Comparison of ENCODE assay signal across 8 cellular contexts in the genomic region with DNA sequence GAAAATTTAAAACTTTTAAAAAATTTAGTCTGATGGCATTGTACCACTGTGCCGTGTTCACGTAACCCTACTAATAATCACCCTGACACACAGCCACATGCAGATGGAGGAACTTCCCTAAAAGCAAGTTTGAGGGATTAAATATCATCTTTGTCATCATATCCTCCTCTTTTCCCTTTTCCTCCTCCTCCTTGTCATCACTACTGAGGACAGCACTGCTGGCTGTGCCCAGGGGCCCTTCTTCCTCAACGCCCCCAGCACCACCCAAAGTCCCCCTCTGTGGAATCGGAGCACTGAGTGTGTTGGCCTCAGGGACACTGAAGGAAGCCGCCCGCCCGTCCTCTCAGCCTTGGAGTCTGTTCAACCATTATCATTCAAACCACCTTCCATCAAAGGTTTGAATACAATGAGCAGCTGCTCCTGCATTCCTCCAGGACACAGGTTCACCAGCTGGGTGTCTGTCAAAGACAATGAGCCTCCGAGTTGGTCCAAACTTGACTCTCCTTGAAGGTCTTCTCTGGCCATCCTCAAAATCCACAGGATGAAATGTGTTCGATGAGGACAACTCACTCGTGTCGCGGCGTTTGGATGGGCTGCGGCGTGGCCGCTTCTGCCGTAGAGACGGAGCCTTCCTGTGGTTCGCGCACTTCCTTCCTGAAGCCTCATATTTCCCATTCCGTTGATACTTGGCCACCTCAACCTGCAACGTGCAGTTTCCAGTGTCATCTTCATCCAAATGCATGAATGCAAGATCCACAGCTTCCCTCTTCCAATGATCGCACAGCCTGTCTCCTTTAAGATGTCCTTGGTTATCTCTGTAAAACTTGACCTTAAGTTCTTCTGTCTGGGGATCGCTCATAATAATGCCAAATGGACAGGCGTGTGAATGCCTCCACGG. TPM values are rescaled to one million over a fixed set of nuclear protein-coding genes. Genes with fewer than 3 reads are reported as not detected.
A peak's percentile ranks its signal among the peaks of the same experiment; 100 is the strongest.
DNase-seq lines count a peak whose midpoint lies in the region; ATAC-seq and TF ChIP-seq lines count a peak whose summit lies in the region.

No MANE protein-coding gene starts in this region.

- H3K9me3 ChIP-seq in vagina, result no peaks in the 10 kb centered on the region

- H3K36me3 Mint-ChIP-seq in chondrocyte (ENCODE audit: low read depth) (peaks cover 16% of the 10 kb centered on the region), naive B cell (peaks cover 0 to 4% of the 10 kb centered on the region in 2 donors)

- H3K4me1 ChIP-seq in ACC112 (ENCODE audit: control insufficient read depth, insufficient read depth, low read length, unreplicated experiment), result peaks cover 30% of the 10 kb centered on the region
- H3K4me1 ChIP-seq in vagina, result peaks cover 34% of the 10 kb centered on the region

- H3K36me3 ChIP-seq in ACC112 (ENCODE audit: insufficient read depth, low read length) (0 out of 2 replicates have a peak, but pooled peaks cover 5% of the 10 kb centered on the region), vagina (peaks cover 0 to 13% of the 10 kb centered on the region in 2 donors)

- H3K27me3 ChIP-seq in ACC112 (ENCODE audit: insufficient read depth, low read length) (no peaks in the 10 kb centered on the region), vagina (no peaks in the 10 kb centered on the region)

- ATAC-seq in GM21529 (IDR thresholded peaks at IDR 0.05; ENCODE audit: unreplicated experiment), result peak; percentile 7
- no peak for ATAC-seq in naive B cell (ENCODE audit: low read depth in 2 of 2)

- H3K4me3 Mint-ChIP-seq in chondrocyte (ENCODE audit: unreplicated experiment) (peak overlapping the region; percentile 70), naive B cell (peak overlapping the region; percentile 72 to 95 (median 86))

- DNase-seq in SW480 (ENCODE audit: low spot score), result peak; percentile 21
- no peak for DNase-seq in chondrocyte (ENCODE audit: low spot score)
- no peak for DNase-seq in naive B cell
- DNase-seq in vagina (ENCODE audit: extremely low spot score in 2 of 2), result no peak
- no peak for DNase-seq in DMS79 (lab: John Stamatoyannopoulos, UW)
- DNase-seq in GM13976 (ENCODE audit: low spot score), result no peak

- H3K27ac Mint-ChIP-seq in chondrocyte (ENCODE audit: unreplicated experiment) (peak overlapping the region; percentile 96), naive B cell (peak overlapping the region in 4 of 6 donors; percentile 29 to 65 (median 50))

- H3K9me3 Mint-ChIP-seq in chondrocyte (ENCODE audit: low read depth) (peaks cover 7% of the 10 kb centered on the region), naive B cell (no peaks in the 10 kb centered on the region)

- TF ChIP-seq CTCF in chondrocyte (IDR thresholded peaks at IDR 0.05) (no peak), vagina (IDR thresholded peaks at IDR 0.05) (no peak), GM13976 (IDR thresholded peaks at IDR 0.05; ENCODE audit: borderline replicate concordance, control extremely low read depth, extremely low read depth, insufficient read depth, missing control alignments) (no peak)

- H3K27me3 Mint-ChIP-seq in chondrocyte (ENCODE audit: low read depth), result no peaks in the 10 kb centered on the region
- peaks cover 0 to 11% (median 5%) of the 10 kb centered on the region in 3 donors for H3K27me3 Mint-ChIP-seq in naive B cell

- H3K27ac ChIP-seq in ACC112 (ENCODE audit: low read depth, low read length), result peak overlapping the region; percentile 83
- H3K27ac ChIP-seq in vagina, result peak overlapping the region; percentile 87

- H3K79me2 ChIP-seq in ACC112 (ENCODE audit: control insufficient read depth, insufficient read depth, low read length, unreplicated experiment), result peaks cover 7% of the 10 kb centered on the region

- intact Hi-C loops in vagina (cut with DNase I), result no loop called here

- H3K4me3 ChIP-seq in ACC112 (ENCODE audit: low read depth, low read length) (peak overlapping the region; percentile 75), vagina (peak overlapping the region; percentile 44 to 49)

- in situ Hi-C loops in GM13976 (cut with MboI; ENCODE audit: low sequenced_read_pairs, unreplicated experiment), result no loop called here

- TF ChIP-seq POLR2A in vagina (IDR thresholded peaks at IDR 0.05), result no peak

- H3K4me1 Mint-ChIP-seq in chondrocyte (ENCODE audit: low read depth) (peaks cover 44% of the 10 kb centered on the region), naive B cell (peaks cover 34 to 46% (median 42%) of the 10 kb centered on the region in 3 donors)

- peak overlapping the region; percentile 38 for H2AFZ ChIP-seq in ACC112 (ENCODE audit: low read length, unreplicated experiment)

RNA-seq across cellular contexts. Expression of a gene that starts 23.3 kb away (rescaled TPM):
- total RNA-seq in chondrocyte (34.4 to 40.7 TPM (median 35.1 TPM) in 3 replicates), vagina (11.8 TPM)
- polyA plus RNA-seq in naive B cell (ENCODE audit: low read depth in 6 of 6), result 10 to 100 TPM in 4 of 6 donors, 1 to 10 TPM in 2; 8.0 to 23.2 (median 14.3) TPM

RNA-seq across cellular contexts. Expression of a gene that starts 45.3 kb away (rescaled TPM):
- total RNA-seq in chondrocyte (24.9 to 26.2 TPM (median 25.2 TPM) in 3 replicates), vagina (27.0 TPM)
- polyA plus RNA-seq in naive B cell (ENCODE audit: low read depth in 6 of 6), result 10 to 100 TPM in 2 of 6 donors, 1 to 10 TPM in 4; 4.8 to 14.1 (median 9.5) TPM

RNA-seq across cellular contexts. Expression of a gene that starts 51.6 kb away (rescaled TPM):
- total RNA-seq in chondrocyte (74.0 to 98.0 TPM (median 97.3 TPM) in 3 replicates), vagina (93.8 TPM)
- polyA plus RNA-seq in naive B cell (ENCODE audit: low read depth in 6 of 6), result 10 to 100 TPM; 30.2 to 90.6 (median 71.2) TPM
